ENCODE assay signal across 8 cellular contexts in genomic region chr1:110004583-110004982, GRCh38. TPM values are rescaled to one million over a fixed set of nuclear protein-coding genes. Genes with fewer than 3 reads are reported as not detected.
DNase-seq lines count a peak whose midpoint lies in the region; ATAC-seq and TF ChIP-seq lines count a peak whose summit lies in the region.

No MANE protein-coding gene starts in this region.

- no peaks in the 10 kb centered on the region for H3K27me3 ChIP-seq in CD4-positive, CD25-positive, alpha-beta regulatory T cell (ENCODE audit: control insufficient read depth, insufficient read depth, low read length)
- H3K27me3 ChIP-seq in MG63 = no peaks in the 10 kb centered on the region
- H3K27me3 ChIP-seq in neutrophil = no peaks in the 10 kb centered on the region

- no peaks in the 10 kb centered on the region for H3K9me3 ChIP-seq in CD4-positive, CD25-positive, alpha-beta regulatory T cell (ENCODE audit: control insufficient read depth in 2 of 2, low read length in 2 of 2)
- no peaks in the 10 kb centered on the region for H3K9me3 ChIP-seq in MG63
- H3K9me3 ChIP-seq in neutrophil = no peaks in the 10 kb centered on the region

- no peaks in the 10 kb centered on the region for H3K27me3 Mint-ChIP-seq in CD4-positive, CD25-positive, alpha-beta regulatory T cell
- H3K27me3 Mint-ChIP-seq in effector memory CD8-positive, alpha-beta T cell = no peaks in the 10 kb centered on the region
- no peaks in the 10 kb centered on the region for H3K27me3 Mint-ChIP-seq in activated T-helper 1 cell treated with anti-CD3 and anti-CD28 coated beads, Interleukin-12 subunit alpha, Interleukin-12 subunit beta, Interleukin-2, Interleukin-4 antibody, amounts not matched to agents 30 ng/mL and 10 ng/mL and 1 ng/mL, durations not matched to agents 14 hours and 24 hours and 36 hours (ENCODE audit: insufficient read depth)

- no peak for ATAC-seq in CD4-positive, CD25-positive, alpha-beta regulatory T cell (ENCODE audit: low read depth in 2 of 2)
- no peak for ATAC-seq in effector memory CD8-positive, alpha-beta T cell (replicated peaks)
- no peak for ATAC-seq in HG03097 (IDR thresholded peaks at IDR 0.05; ENCODE audit: low FRiP score, unreplicated experiment)
- no peak for ATAC-seq in HG03196 (IDR thresholded peaks at IDR 0.05; ENCODE audit: unreplicated experiment)

- H3K36me3 ChIP-seq in CD4-positive, CD25-positive, alpha-beta regulatory T cell (ENCODE audit: control insufficient read depth, insufficient read depth, low read length) = peaks cover 8% of the 10 kb centered on the region
- H3K36me3 ChIP-seq in MG63 = peaks cover 74% of the 10 kb centered on the region
- peaks cover 7% of the 10 kb centered on the region for H3K36me3 ChIP-seq in neutrophil

- H3K4me3 Mint-ChIP-seq in CD4-positive, CD25-positive, alpha-beta regulatory T cell = peak overlapping the region in 1 of 4 donors; percentile 76
- peak overlapping the region; percentile 32 to 45 for H3K4me3 Mint-ChIP-seq in effector memory CD8-positive, alpha-beta T cell
- no peak overlapping the region for H3K4me3 Mint-ChIP-seq in activated T-helper 1 cell treated with anti-CD3 and anti-CD28 coated beads, Interleukin-12 subunit alpha, Interleukin-12 subunit beta, Interleukin-2, Interleukin-4 antibody, amounts not matched to agents 30 ng/mL and 10 ng/mL and 1 ng/mL, durations not matched to agents 14 hours and 24 hours and 36 hours

- peaks cover 17 to 35% (median 32%) of the 10 kb centered on the region in 4 donors for H3K4me1 Mint-ChIP-seq in CD4-positive, CD25-positive, alpha-beta regulatory T cell
- H3K4me1 Mint-ChIP-seq in effector memory CD8-positive, alpha-beta T cell (ENCODE audit: low read depth in 2 of 2) = peaks cover 14 to 27% of the 10 kb centered on the region in 2 donors
- peaks cover 35% of the 10 kb centered on the region for H3K4me1 Mint-ChIP-seq in activated T-helper 1 cell treated with anti-CD3 and anti-CD28 coated beads, Interleukin-12 subunit alpha, Interleukin-12 subunit beta, Interleukin-2, Interleukin-4 antibody, amounts not matched to agents 30 ng/mL and 10 ng/mL and 1 ng/mL, durations not matched to agents 14 hours and 24 hours and 36 hours (ENCODE audit: low read depth)

- no peaks in the 10 kb centered on the region for H3K9me3 Mint-ChIP-seq in CD4-positive, CD25-positive, alpha-beta regulatory T cell
- H3K9me3 Mint-ChIP-seq in effector memory CD8-positive, alpha-beta T cell = no peaks in the 10 kb centered on the region
- H3K9me3 Mint-ChIP-seq in activated T-helper 1 cell treated with anti-CD3 and anti-CD28 coated beads, Interleukin-12 subunit alpha, Interleukin-12 subunit beta, Interleukin-2, Interleukin-4 antibody, amounts not matched to agents 30 ng/mL and 10 ng/mL and 1 ng/mL, durations not matched to agents 14 hours and 24 hours and 36 hours = no peaks in the 10 kb centered on the region

- H3K4me3 ChIP-seq in CD4-positive, CD25-positive, alpha-beta regulatory T cell (ENCODE audit: low read depth, low read length) = peak overlapping the region; percentile 27
- H3K4me3 ChIP-seq in MG63 (peak overlapping the region; percentile 20), neutrophil (ENCODE audit: low read depth in 1 of 2, low read length in 1 of 2) (no peak overlapping the region)

- no peak overlapping the region for H3K27ac ChIP-seq in CD4-positive, CD25-positive, alpha-beta regulatory T cell (ENCODE audit: insufficient read depth, low read length, poor library complexity, severe bottlenecking)
- H3K27ac ChIP-seq in neutrophil = peak overlapping the region; percentile 43

- DNase-seq in CD4-positive, CD25-positive, alpha-beta regulatory T cell = peak in 1 of 3 donors; percentile 10
- DNase-seq in MG63 (no peak), islet precursor cell (no peak)
- no peak for DNase-seq in effector memory CD8-positive, alpha-beta T cell
- DNase-seq in activated T-helper 1 cell treated with anti-CD3 and anti-CD28 coated beads, Interleukin-12 subunit alpha, Interleukin-12 subunit beta, Interleukin-2, Interleukin-4 antibody, amounts not matched to agents 30 ng/mL and 10 ng/mL and 1 ng/mL, durations not matched to agents 14 hours and 24 hours and 36 hours (ENCODE audit: low spot score) = no peak

- intact Hi-C loops in activated T-helper 1 cell treated with anti-CD3 and anti-CD28 coated beads, Interleukin-12 subunit alpha, Interleukin-12 subunit beta, Interleukin-2, Interleukin-4 antibody, amounts not matched to agents 30 ng/mL and 10 ng/mL and 1 ng/mL, durations not matched to agents 14 hours and 24 hours and 36 hours (cut with micrococcal nuclease) = no loop called here

- peaks cover 5% of the 10 kb centered on the region for H3K36me3 Mint-ChIP-seq in CD4-positive, CD25-positive, alpha-beta regulatory T cell
- H3K36me3 Mint-ChIP-seq in effector memory CD8-positive, alpha-beta T cell (ENCODE audit: insufficient read depth) = peaks cover 13% of the 10 kb centered on the region
- H3K36me3 Mint-ChIP-seq in activated T-helper 1 cell treated with anti-CD3 and anti-CD28 coated beads, Interleukin-12 subunit alpha, Interleukin-12 subunit beta, Interleukin-2, Interleukin-4 antibody, amounts not matched to agents 30 ng/mL and 10 ng/mL and 1 ng/mL, durations not matched to agents 14 hours and 24 hours and 36 hours (ENCODE audit: low read depth) = peaks cover 17% of the 10 kb centered on the region

- no peak for TF ChIP-seq CTCF in neutrophil (IDR thresholded peaks at IDR 0.05)

- peak overlapping the region in 2 of 3 donors; percentile 32 to 39 for H3K27ac Mint-ChIP-seq in CD4-positive, CD25-positive, alpha-beta regulatory T cell
- peak overlapping the region; percentile 46 to 57 for H3K27ac Mint-ChIP-seq in effector memory CD8-positive, alpha-beta T cell
- no peak overlapping the region for H3K27ac Mint-ChIP-seq in activated T-helper 1 cell treated with anti-CD3 and anti-CD28 coated beads, Interleukin-12 subunit alpha, Interleukin-12 subunit beta, Interleukin-2, Interleukin-4 antibody, amounts not matched to agents 30 ng/mL and 10 ng/mL and 1 ng/mL, durations not matched to agents 14 hours and 24 hours and 36 hours

- peaks cover 13% of the 10 kb centered on the region for H3K4me1 ChIP-seq in CD4-positive, CD25-positive, alpha-beta regulatory T cell (ENCODE audit: control insufficient read depth, insufficient read depth, low read length, poor library complexity, severe bottlenecking)
- peaks cover 14 to 16% of the 10 kb centered on the region in 2 experiments for H3K4me1 ChIP-seq in neutrophil (ENCODE audit: control insufficient read depth in 1 of 2, insufficient read depth in 1 of 2, low read depth in 1 of 2, low read length in 1 of 2)

RNA-seq across cellular contexts. Expression of gene AHCYL1, which starts 20.0 kb away (rescaled TPM):
- 27.8 TPM for total RNA-seq in CD4-positive, CD25-positive, alpha-beta regulatory T cell
- 10 to 100 TPM; 43.4 to 49.3 (median 46.1) TPM for polyA plus RNA-seq in CD4-positive, CD25-positive, alpha-beta regulatory T cell
- total RNA-seq in MG63 (2014; rRNA removed; shearing (Covaris generic); ENCODE audit: low replicate concordance) = 55.4 and 64.5 TPM in 2 replicates
- total RNA-seq in activated T-helper 1 cell treated with anti-CD3 and anti-CD28 coated beads, Interleukin-12 subunit alpha, Interleukin-12 subunit beta, Interleukin-2, Interleukin-4 antibody, amounts not matched to agents 30 ng/mL and 10 ng/mL and 1 ng/mL, durations not matched to agents 14 hours and 24 hours and 36 hours = 63.8 and 64.1 TPM in 2 replicates

RNA-seq across cellular contexts. Expression of gene STRIP1, which starts 29.8 kb away (rescaled TPM):
- 83.3 TPM for total RNA-seq in CD4-positive, CD25-positive, alpha-beta regulatory T cell
- 10 to 100 TPM; 22.5 to 32.3 (median 25.7) TPM for polyA plus RNA-seq in CD4-positive, CD25-positive, alpha-beta regulatory T cell
- total RNA-seq in MG63 (2014; rRNA removed; shearing (Covaris generic); ENCODE audit: low replicate concordance) = 39.6 and 41.0 TPM in 2 replicates
- 41.5 and 43.7 TPM in 2 replicates for total RNA-seq in activated T-helper 1 cell treated with anti-CD3 and anti-CD28 coated beads, Interleukin-12 subunit alpha, Interleukin-12 subunit beta, Interleukin-2, Interleukin-4 antibody, amounts not matched to agents 30 ng/mL and 10 ng/mL and 1 ng/mL, durations not matched to agents 14 hours and 24 hours and 36 hours

Comparison
In these comparisons a context has a peak if more than half of its experiments do, and no peak if none do; other contexts are left out.
1. H3K4me3 ChIP-seq: peak in CD4-positive, CD25-positive, alpha-beta regulatory T cell (single experiment) and MG63 (single experiment); none in neutrophil (0 of 2).